18 cellular contexts compared by ENCODE assay signal in the genomic region with DNA sequence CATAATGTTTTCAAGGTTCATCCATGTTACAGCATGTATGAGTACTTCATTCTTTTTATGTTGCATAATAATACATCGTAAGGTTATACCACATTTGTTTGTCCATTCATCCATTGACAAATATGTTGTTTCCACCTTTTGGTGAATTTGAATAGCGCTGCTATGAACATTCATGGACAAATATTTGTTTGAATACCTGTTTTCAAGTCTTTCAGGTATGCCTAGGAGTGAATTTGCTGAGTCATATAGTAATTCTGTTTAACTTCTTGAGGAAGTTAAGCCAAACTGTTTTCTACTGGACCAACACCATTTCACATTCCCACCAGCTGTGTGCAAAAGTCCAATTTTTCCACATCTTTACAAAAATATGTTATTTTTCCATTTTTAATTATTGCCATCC. TPM values are rescaled to one million over a fixed set of nuclear protein-coding genes. Genes with fewer than 3 reads are reported as not detected.
DNase-seq lines count a peak whose midpoint lies in the region; ATAC-seq, FAIRE-seq and TF ChIP-seq lines count a peak whose summit lies in the region.
"Had no signal": no experiment of that assay in that cellular context is flagged by ENCODE, and none has a peak within 500 bp of the region (broad histone marks: within the 10 kb centered on the region; RNA-seq: fewer than 3 reads in every experiment).

No MANE protein-coding gene starts in this region.

- H4K91ac ChIP-seq in IMR-90 (ENCODE audit: insufficient read depth, low read depth, low read length) (no peak overlapping the region), trophoblast cell (ENCODE audit: low read depth, low read length) (no peak overlapping the region)

- FAIRE-seq in bronchial epithelial cell (lab: Jason Lieb, UNC) = no peak
- FAIRE-seq: GM12878 had no signal

- H3K4ac ChIP-seq in IMR-90 (ENCODE audit: low read depth, low read length) (no peak overlapping the region), trophoblast cell (ENCODE audit: low read depth, low read length) (no peak overlapping the region)

- H3K36me3 Mint-ChIP-seq in CD8-positive, alpha-beta T cell = no peaks in the 10 kb centered on the region
- H3K36me3 Mint-ChIP-seq: CD14-positive monocyte; CD8-positive, alpha-beta memory T cell had no signal

- H3K23ac ChIP-seq in IMR-90 (ENCODE audit: low read depth, low read length) (no peak overlapping the region), trophoblast cell (ENCODE audit: low read length) (no peak overlapping the region)

- no peak overlapping the region for H4K12ac ChIP-seq in trophoblast cell (ENCODE audit: low read depth, low read length)

- CTCF ChIA-PET in IMR-90 (lab: Yijun Ruan, JAX) = interaction anchor here (0.5 kb wide), 1 partner anchor 837 kb away, joined by 7 read pairs; no protein-coding TSS in a partner anchor
- CTCF ChIA-PET in CD8-positive, alpha-beta T cell (lab: Charles Lee) = no interaction called here

- H3K9me3 ChIP-seq in IMR-90 (ENCODE audit: control insufficient read depth, insufficient read depth, low read length) (no peaks in the 10 kb centered on the region), trophoblast cell (ENCODE audit: insufficient read depth, low read depth, low read length) (no peaks in the 10 kb centered on the region)
- no peaks in the 10 kb centered on the region for H3K9me3 ChIP-seq in CD8-positive, alpha-beta T cell (ENCODE audit: low read length)
- H3K9me3 ChIP-seq: BE2C, Caco-2 had no signal

- DNase-seq in IMR-90 = no peak
- DNase-seq in bronchial epithelial cell (ENCODE audit: low read depth) = peak; percentile 78
- peak in 1 of 2 donors; percentile 47 for DNase-seq in trophoblast cell
- no peak for DNase-seq in CD8-positive, alpha-beta T cell
- DNase-seq in left colon = no peak
- DNase-seq in left lobe of liver (ENCODE audit: low spot score) = no peak
- DNase-seq: BE2C; Caco-2; CD8-positive, alpha-beta memory T cell; DMS79; H7 had no signal

- H3K4me3 ChIP-seq in IMR-90 (ENCODE audit: insufficient read depth, low read depth, low read length) (no peak overlapping the region), bronchial epithelial cell (ENCODE audit: low read depth, low read length) (no peak overlapping the region), trophoblast cell (ENCODE audit: low read depth, low read length) (no peak overlapping the region)
- no peak overlapping the region for H3K4me3 ChIP-seq in CD8-positive, alpha-beta T cell (ENCODE audit: low read depth, low read length)
- H3K4me3 ChIP-seq: GM12878, GM23338 had no signal

- H4K8ac ChIP-seq in IMR-90 (ENCODE audit: low read depth in 2 of 2, low read length in 2 of 2) = no peak overlapping the region
- no peak overlapping the region for H4K8ac ChIP-seq in trophoblast cell (ENCODE audit: low read depth, low read length)

- no peak overlapping the region for H2AK9ac ChIP-seq in IMR-90 (replicated peaks; ENCODE audit: low read depth, low read length, poor library complexity)

- H3K4me1 Mint-ChIP-seq in CD8-positive, alpha-beta T cell (ENCODE audit: low read depth) = no peaks in the 10 kb centered on the region
- H3K4me1 Mint-ChIP-seq: CD14-positive monocyte; CD8-positive, alpha-beta memory T cell; GM23338 had no signal

- H3K27me3 Mint-ChIP-seq in CD8-positive, alpha-beta T cell (ENCODE audit: low read depth) = no peaks in the 10 kb centered on the region

- no peak overlapping the region for H2BK5ac ChIP-seq in IMR-90 (ENCODE audit: low read depth, low read length, poor library complexity, severe bottlenecking)
- H2BK5ac ChIP-seq in trophoblast cell (ENCODE audit: low read depth, low read length, poor library complexity) = no peak overlapping the region

- H3K36me3 ChIP-seq in IMR-90 (ENCODE audit: control insufficient read depth, insufficient read depth, low read length) = no peaks in the 10 kb centered on the region
- H3K36me3 ChIP-seq in bronchial epithelial cell (ENCODE audit: control insufficient read depth, insufficient read depth, low read length) = no peaks in the 10 kb centered on the region
- no peaks in the 10 kb centered on the region for H3K36me3 ChIP-seq in trophoblast cell (ENCODE audit: control insufficient read depth in 1 of 2, insufficient read depth in 2 of 2, low read length in 2 of 2)
- no peaks in the 10 kb centered on the region for H3K36me3 ChIP-seq in CD8-positive, alpha-beta T cell (ENCODE audit: insufficient read depth, low read length)
- H3K36me3 ChIP-seq: BE2C had no signal

- no peaks in the 10 kb centered on the region for H3K79me1 ChIP-seq in IMR-90 (ENCODE audit: low read depth in 1 of 2, low read length in 2 of 2)
- no peaks in the 10 kb centered on the region for H3K79me1 ChIP-seq in trophoblast cell (ENCODE audit: low read length)

- H4K5ac ChIP-seq in IMR-90 (ENCODE audit: low read depth, low read length) = no peak overlapping the region

- no peak for TF ChIP-seq POLR2A in IMR-90 (IDR thresholded peaks at IDR 0.05; ENCODE audit: low read depth, low read length)

- H3K14ac ChIP-seq in IMR-90 (replicated peaks; ENCODE audit: low read depth, low read length) = no peak overlapping the region
- H3K14ac ChIP-seq in trophoblast cell (ENCODE audit: low read length) = no peak overlapping the region

- no peak overlapping the region for H3K27ac Mint-ChIP-seq in CD8-positive, alpha-beta T cell
- H3K27ac Mint-ChIP-seq: CD14-positive monocyte; CD8-positive, alpha-beta memory T cell; GM23338 had no signal

- TF ChIP-seq RAD21 in IMR-90 (IDR thresholded peaks at IDR 0.05; ENCODE audit: low read length) = no peak

- H3K9me1 ChIP-seq in IMR-90 (ENCODE audit: insufficient read depth, low read length) = no peaks in the 10 kb centered on the region

- H3K27me3 ChIP-seq in IMR-90 (ENCODE audit: control insufficient read depth, insufficient read depth, low read length) = no peaks in the 10 kb centered on the region; the same call in 1 of the 2 replicates
- no peaks in the 10 kb centered on the region for H3K27me3 ChIP-seq in bronchial epithelial cell (ENCODE audit: control insufficient read depth, insufficient read depth, low read length)
- H3K27me3 ChIP-seq in trophoblast cell (ENCODE audit: insufficient read depth, low read length) = no peaks in the 10 kb centered on the region
- no peaks in the 10 kb centered on the region for H3K27me3 ChIP-seq in CD8-positive, alpha-beta T cell (ENCODE audit: insufficient read depth, low read length)
- H3K27me3 ChIP-seq: BE2C had no signal

- no peak overlapping the region for H2BK12ac ChIP-seq in trophoblast cell (ENCODE audit: low read length)

- no peak overlapping the region for H3K9ac ChIP-seq in IMR-90 (ENCODE audit: low read depth, low read length)
- H3K9ac ChIP-seq in trophoblast cell (ENCODE audit: low read length) = no peak overlapping the region

- H3K56ac ChIP-seq in IMR-90 (ENCODE audit: extremely low read depth, insufficient read depth, low read length) = no peak overlapping the region

- no TSS peak for BruUV-seq in IMR-90 (replicated peaks; lab: Mats Ljungman, UMichigan)

- H3K79me2 ChIP-seq in trophoblast cell (ENCODE audit: control insufficient read depth, insufficient read depth, low read length, poor library complexity) = no peaks in the 10 kb centered on the region

- H3K9me3 Mint-ChIP-seq in CD8-positive, alpha-beta T cell = no peaks in the 10 kb centered on the region
- H3K9me3 Mint-ChIP-seq: CD14-positive monocyte, GM23338 had no signal

- ATAC-seq in IMR-90 (ENCODE audit: low read depth) = no peak
- ATAC-seq in CD8-positive, alpha-beta T cell = no peak
- ATAC-seq in GM18511 (IDR thresholded peaks at IDR 0.05; ENCODE audit: unreplicated experiment) = no peak
- no peak for ATAC-seq in left colon
- no peak for ATAC-seq in left lobe of liver
- ATAC-seq: GM12878, GM23338 had no signal

- H2AK5ac ChIP-seq in IMR-90 (ENCODE audit: low read depth, low read length) = no peak overlapping the region
- no peak overlapping the region for H2AK5ac ChIP-seq in trophoblast cell (ENCODE audit: low read length)

- H3K4me1 ChIP-seq in IMR-90 (ENCODE audit: control insufficient read depth, insufficient read depth, low read length) (no peaks in the 10 kb centered on the region), trophoblast cell (ENCODE audit: control insufficient read depth in 1 of 2, insufficient read depth in 2 of 2, low read length in 2 of 2) (no peaks in the 10 kb centered on the region)
- H3K4me1 ChIP-seq in CD8-positive, alpha-beta T cell (ENCODE audit: insufficient read depth, low read length) = no peaks in the 10 kb centered on the region
- H3K4me1 ChIP-seq: BE2C, Caco-2 had no signal

- intact Hi-C loops in IMR-90 (cut with micrococcal nuclease) (no loop called here), left colon (cut with DNase I, micrococcal nuclease) (no loop called here)
- intact Hi-C loops in CD8-positive, alpha-beta T cell (cut with DNase I, micrococcal nuclease) = no loop called here

- H2AFZ ChIP-seq in IMR-90 (replicated peaks; ENCODE audit: low read length, poor library complexity) (no peak overlapping the region), trophoblast cell (ENCODE audit: insufficient read depth, low read length, poor library complexity) (no peak overlapping the region)
- H2AFZ ChIP-seq: GM23338 had no signal

- H3K4me2 ChIP-seq in IMR-90 (ENCODE audit: low read depth, low read length) (no peak overlapping the region), trophoblast cell (ENCODE audit: low read length) (no peak overlapping the region)
- H3K4me2 ChIP-seq: GM23338 had no signal

- WGBS in IMR-90 (ENCODE audit: extremely low coverage in 2 of 2, insufficient read length in 1 of 2), 2 experiments = no CpG with 5 or more reads among the region's 2 CpGs
- WGBS in trophoblast cell (ENCODE audit: extremely low coverage, insufficient coverage, insufficient read length) = no CpG with 5 or more reads among the region's 2 CpGs

- in situ Hi-C loops in IMR-90 (cut with MboI; ENCODE audit: low sequenced_read_pairs) = no loop called here

- H2BK20ac ChIP-seq in IMR-90 (ENCODE audit: low read depth, low read length) = no peak overlapping the region

- POLR2A ChIA-PET in IMR-90 (lab: Charles Lee; ENCODE audit: unreplicated experiment) = no interaction called here
- POLR2A ChIA-PET in CD8-positive, alpha-beta T cell (lab: Charles Lee) = no interaction called here

- no peaks in the 10 kb centered on the region for H4K20me1 ChIP-seq in IMR-90 (ENCODE audit: insufficient read depth, low read length)

- no peak overlapping the region for H2BK120ac ChIP-seq in IMR-90 (ENCODE audit: low read depth, low read length)
- peak overlapping the region; percentile 22 for H2BK120ac ChIP-seq in trophoblast cell (ENCODE audit: insufficient read depth, low read length, poor library complexity)

- H2BK15ac ChIP-seq in IMR-90 (ENCODE audit: low read depth, low read length) = no peak overlapping the region

- TF ChIP-seq CTCF in C4-2B (conservative IDR thresholded peaks at IDR 0.05) (no peak), IMR-90 (conservative IDR thresholded peaks at IDR 0.05; ENCODE audit: low read depth, low read length) (no peak), bronchial epithelial cell (IDR thresholded peaks at IDR 0.05; ENCODE audit: insufficient read depth, low read length, severe bottlenecking) (no peak)
- no peak for TF ChIP-seq CTCF in CD8-positive, alpha-beta T cell (IDR thresholded peaks at IDR 0.05)

- peak overlapping the region; percentile 55 for H3K27ac ChIP-seq in C4-2B
- no peak overlapping the region for H3K27ac ChIP-seq in IMR-90 (ENCODE audit: insufficient read depth, low read length)
- H3K27ac ChIP-seq in trophoblast cell (ENCODE audit: low read depth, low read length) = no peak overlapping the region
- no peak overlapping the region for H3K27ac ChIP-seq in CD8-positive, alpha-beta T cell (ENCODE audit: low read depth, low read length)

- no peak overlapping the region for H3K18ac ChIP-seq in IMR-90 (ENCODE audit: low read depth, low read length)
- H3K18ac ChIP-seq in trophoblast cell (ENCODE audit: low read length) = no peak overlapping the region

- dilution Hi-C loops in IMR-90 (cut with HindIII; ENCODE audit: low sequenced_read_pairs, unreplicated experiment) = no loop called here

- H3K4me3 Mint-ChIP-seq in CD8-positive, alpha-beta T cell = no peak overlapping the region
- H3K4me3 Mint-ChIP-seq: CD14-positive monocyte; CD8-positive, alpha-beta memory T cell; GM23338 had no signal

RNA-seq across cellular contexts. Expression of gene IRS4, which starts 31.5 kb away (rescaled TPM):
- total RNA-seq in IMR-90 (2012; rRNA removed) (not detected in 2 replicates), bronchial epithelial cell (not detected in 2 replicates), left colon (not detected), left lobe of liver (not detected)
- 0.02 TPM in 1 of 2 replicates, not detected in the other for polyA plus RNA-seq in IMR-90 (2012; rRNA removed)
- not detected in 2 replicates for polyA plus RNA-seq in IMR-90 (2012; cell fraction: cytosol; rRNA removed)
- 0.01 TPM in 1 of 2 replicates, not detected in the other for polyA plus RNA-seq in IMR-90 (2012; cell fraction: nucleus; rRNA removed; ENCODE audit: low replicate concordance)
- polyA plus RNA-seq in trophoblast cell (2013) = 0.08 and 0.11 TPM in 2 replicates
- not detected for total RNA-seq in CD8-positive, alpha-beta T cell
- total RNA-seq: A172; Caco-2; CD8-positive, alpha-beta memory T cell; G401 had no signal
- polyA plus RNA-seq: CD14-positive monocyte; CD8-positive, alpha-beta memory T cell had no signal
